21 cellular contexts compared by ENCODE assay signal in genomic region chr4:3605491-3605890, GRCh38.
DNase-seq lines count a peak whose midpoint lies in the region; ATAC-seq and TF ChIP-seq lines count a peak whose summit lies in the region.
"Had no signal": no experiment of that assay in that cellular context is flagged by ENCODE, and none has a peak within 500 bp of the region (broad histone marks: within the 10 kb centered on the region; RNA-seq: fewer than 3 reads in every experiment).

No MANE protein-coding gene starts in this region.

- H3K4me1 Mint-ChIP-seq in activated naive CD8-positive, alpha-beta T cell treated with anti-CD3 and anti-CD28 coated beads, Interleukin-2, amount 10 ng/mL, durations not matched to agents 7 days and 5 days = no peaks in the 10 kb centered on the region
- H3K4me1 Mint-ChIP-seq in activated naive CD8-positive, alpha-beta T cell treated with anti-CD3 and anti-CD28 coated beads for 36 hours = no peaks in the 10 kb centered on the region
- H3K4me1 Mint-ChIP-seq in activated T-cell treated with anti-CD3 and anti-CD28 coated beads, Interleukin-2, amount 50 U/mL, for 4 hours (ENCODE audit: low read depth) = no peaks in the 10 kb centered on the region
- H3K4me1 Mint-ChIP-seq: CD14-positive monocyte; CD8-positive, alpha-beta memory T cell had no signal

- no peak overlapping the region for H3K27ac Mint-ChIP-seq in activated naive CD8-positive, alpha-beta T cell treated with anti-CD3 and anti-CD28 coated beads, Interleukin-2, amount 10 ng/mL, durations not matched to agents 7 days and 5 days
- no peak overlapping the region for H3K27ac Mint-ChIP-seq in activated naive CD8-positive, alpha-beta T cell treated with anti-CD3 and anti-CD28 coated beads for 36 hours
- H3K27ac Mint-ChIP-seq: CD14-positive monocyte; CD4-positive, alpha-beta T cell; CD8-positive, alpha-beta memory T cell had no signal

- H3K4me3 ChIP-seq in osteoblast (ENCODE audit: insufficient read depth, low read length) = no peak overlapping the region
- H3K4me3 ChIP-seq: A549; BLaER1 treated with 17β-estradiol and CSF1 and Interleukin-3, amounts not matched to agents 10 nM and 100 nM had no signal

- no peaks in the 10 kb centered on the region for H3K36me3 Mint-ChIP-seq in activated naive CD8-positive, alpha-beta T cell treated with anti-CD3 and anti-CD28 coated beads, Interleukin-2, amount 10 ng/mL, durations not matched to agents 7 days and 5 days
- H3K36me3 Mint-ChIP-seq in activated naive CD8-positive, alpha-beta T cell treated with anti-CD3 and anti-CD28 coated beads for 36 hours = no peaks in the 10 kb centered on the region
- H3K36me3 Mint-ChIP-seq in activated T-cell treated with anti-CD3 and anti-CD28 coated beads, Interleukin-2, amount 50 U/mL, for 4 hours (ENCODE audit: insufficient read depth) = no peaks in the 10 kb centered on the region
- H3K36me3 Mint-ChIP-seq: CD14-positive monocyte; CD8-positive, alpha-beta memory T cell had no signal

- H3K27me3 ChIP-seq in osteoblast (ENCODE audit: insufficient read depth, low read length) = no peaks in the 10 kb centered on the region
- H3K27me3 ChIP-seq: BE2C; BLaER1 treated with 17β-estradiol and CSF1 and Interleukin-3, amounts not matched to agents 10 nM and 100 nM had no signal

- no peak overlapping the region for H3K27ac ChIP-seq in osteoblast (ENCODE audit: low read depth, low read length)
- H3K27ac ChIP-seq: A549; BLaER1 treated with 17β-estradiol and CSF1 and Interleukin-3, amounts not matched to agents 10 nM and 100 nM had no signal

- no peaks in the 10 kb centered on the region for H3K79me2 ChIP-seq in osteoblast (ENCODE audit: insufficient read depth, low read length)

- H3K36me3 ChIP-seq in osteoblast (ENCODE audit: insufficient read depth, low read length) = no peaks in the 10 kb centered on the region
- H3K36me3 ChIP-seq: BE2C; BLaER1 treated with 17β-estradiol and CSF1 and Interleukin-3, amounts not matched to agents 10 nM and 100 nM had no signal

- H3K9me3 ChIP-seq in osteoblast (ENCODE audit: low read depth, low read length) = no peaks in the 10 kb centered on the region
- H3K9me3 ChIP-seq: A549, BE2C had no signal

- no peaks in the 10 kb centered on the region for H3K4me1 ChIP-seq in osteoblast (ENCODE audit: insufficient read depth, low read length)
- H3K4me1 ChIP-seq: A549 had no signal

- TF ChIP-seq CTCF in osteoblast (IDR thresholded peaks at IDR 0.05; ENCODE audit: extremely low read depth, low read depth, low read length) = no peak

- peak; percentile 21 for DNase-seq in activated naive CD8-positive, alpha-beta T cell treated with anti-CD3 and anti-CD28 coated beads, Interleukin-2, amount 10 ng/mL, durations not matched to agents 7 days and 5 days
- no peak for DNase-seq in activated naive CD8-positive, alpha-beta T cell treated with anti-CD3 and anti-CD28 coated beads for 36 hours
- DNase-seq in cerebellum (ENCODE audit: low spot score) (peak; percentile 35), osteoblast (ENCODE audit: insufficient read length, low spot score, missing footprints) (peak; percentile 67)
- no peak for DNase-seq in stimulated activated CD4-positive, alpha-beta T cell treated with anti-CD3 and anti-CD28 coated beads, Interleukin-4, amount 100 ng/mL, for 1 hour
- DNase-seq in activated T-cell treated with anti-CD3 and anti-CD28 coated beads, Interleukin-2, amount 50 U/mL, for 4 hours = no peak
- no peak for DNase-seq in activated CD4-positive, alpha-beta T cell treated with anti-CD3 and anti-CD28 coated beads for 4 hours
- DNase-seq: 8988T; ACHN; AML-193; BE2C; CD4-positive, alpha-beta T cell; CD8-positive, alpha-beta memory T cell; DMS 273 treated with DMSO at 0.1 percent for 48 hours; DMS53; DMS79 treated with DMSO at 0.1 percent for 48 hours; GOT3; HCEC 1CT had no signal

- POLR2A ChIA-PET in activated naive CD8-positive, alpha-beta T cell treated with anti-CD3 and anti-CD28 coated beads, Interleukin-2, amount 10 ng/mL, durations not matched to agents 7 days and 5 days (lab: Charles Lee) = no interaction called here

- H3K9me3 Mint-ChIP-seq in activated naive CD8-positive, alpha-beta T cell treated with anti-CD3 and anti-CD28 coated beads, Interleukin-2, amount 10 ng/mL, durations not matched to agents 7 days and 5 days = peaks cover 6% of the 10 kb centered on the region
- no peaks in the 10 kb centered on the region for H3K9me3 Mint-ChIP-seq in activated naive CD8-positive, alpha-beta T cell treated with anti-CD3 and anti-CD28 coated beads for 36 hours
- H3K9me3 Mint-ChIP-seq in activated T-cell treated with anti-CD3 and anti-CD28 coated beads, Interleukin-2, amount 50 U/mL, for 4 hours = no peaks in the 10 kb centered on the region

- H3K4me3 Mint-ChIP-seq in activated naive CD8-positive, alpha-beta T cell treated with anti-CD3 and anti-CD28 coated beads, Interleukin-2, amount 10 ng/mL, durations not matched to agents 7 days and 5 days = no peak overlapping the region
- no peak overlapping the region for H3K4me3 Mint-ChIP-seq in activated naive CD8-positive, alpha-beta T cell treated with anti-CD3 and anti-CD28 coated beads for 36 hours
- no peak overlapping the region for H3K4me3 Mint-ChIP-seq in activated T-cell treated with anti-CD3 and anti-CD28 coated beads, Interleukin-2, amount 50 U/mL, for 4 hours
- H3K4me3 Mint-ChIP-seq: CD14-positive monocyte; CD4-positive, alpha-beta T cell; CD8-positive, alpha-beta memory T cell had no signal

- H2AFZ ChIP-seq in osteoblast (ENCODE audit: low read length) = no peak overlapping the region

- no peaks in the 10 kb centered on the region for H4K20me1 ChIP-seq in osteoblast (ENCODE audit: insufficient read depth, low read length)
- H4K20me1 ChIP-seq: BLaER1 treated with 17β-estradiol and CSF1 and Interleukin-3, amounts not matched to agents 10 nM and 100 nM had no signal

- no peak for ATAC-seq in activated naive CD8-positive, alpha-beta T cell treated with anti-CD3 and anti-CD28 coated beads, Interleukin-2, amount 10 ng/mL, durations not matched to agents 7 days and 5 days (ENCODE audit: low read depth)
- no peak for ATAC-seq in activated T-cell treated with anti-CD3 and anti-CD28 coated beads, Interleukin-2, amount 50 U/mL, for 4 hours
- ATAC-seq: A549 had no signal

- no peak overlapping the region for H3K4me2 ChIP-seq in osteoblast (ENCODE audit: insufficient read depth, low read length)
- H3K4me2 ChIP-seq: A549; BLaER1 treated with 17β-estradiol and CSF1 and Interleukin-3, amounts not matched to agents 10 nM and 100 nM had no signal

- no peaks in the 10 kb centered on the region for H3K27me3 Mint-ChIP-seq in activated naive CD8-positive, alpha-beta T cell treated with anti-CD3 and anti-CD28 coated beads, Interleukin-2, amount 10 ng/mL, durations not matched to agents 7 days and 5 days
- peaks cover 4% of the 10 kb centered on the region for H3K27me3 Mint-ChIP-seq in activated naive CD8-positive, alpha-beta T cell treated with anti-CD3 and anti-CD28 coated beads for 36 hours
- H3K27me3 Mint-ChIP-seq in activated T-cell treated with anti-CD3 and anti-CD28 coated beads, Interleukin-2, amount 50 U/mL, for 4 hours (ENCODE audit: low read depth) = peaks cover 2% of the 10 kb centered on the region
- H3K27me3 Mint-ChIP-seq: CD4-positive, alpha-beta T cell had no signal

Comparison
In these comparisons a context has a peak if more than half of its experiments do, and no peak if none do; other contexts are left out.
1. DNase-seq: peak in activated naive CD8-positive, alpha-beta T cell treated with anti-CD3 and anti-CD28 coated beads, Interleukin-2, amount 10 ng/mL, durations not matched to agents 7 days and 5 days (single experiment), cerebellum (single experiment) and osteoblast (single experiment); none in activated naive CD8-positive, alpha-beta T cell treated with anti-CD3 and anti-CD28 coated beads for 36 hours (single experiment), stimulated activated CD4-positive, alpha-beta T cell treated with anti-CD3 and anti-CD28 coated beads, Interleukin-4, amount 100 ng/mL, for 1 hour (single experiment), activated T-cell treated with anti-CD3 and anti-CD28 coated beads, Interleukin-2, amount 50 U/mL, for 4 hours (single experiment) and activated CD4-positive, alpha-beta T cell treated with anti-CD3 and anti-CD28 coated beads for 4 hours (0 of 2).